13 cellular contexts compared by ENCODE assay signal in genomic region chr16:84982434-84982833, GRCh38. TPM values are rescaled to one million over a fixed set of nuclear protein-coding genes. Genes with fewer than 3 reads are reported as not detected.
DNase-seq lines count a peak whose midpoint lies in the region; ATAC-seq and TF ChIP-seq lines count a peak whose summit lies in the region.
"Had no signal": no experiment of that assay in that cellular context is flagged by ENCODE, and none has a peak within 500 bp of the region (broad histone marks: within the 10 kb centered on the region; RNA-seq: fewer than 3 reads in every experiment).

No MANE protein-coding gene starts in this region.

- H3K9me2 ChIP-seq in Karpas-422 (replicated peaks; ENCODE audit: insufficient read depth, low read length): no peaks in the 10 kb centered on the region

- H3K27me3 ChIP-seq in brain microvascular endothelial cell (replicated peaks): no peaks in the 10 kb centered on the region
- H3K27me3 ChIP-seq in H7 (ENCODE audit: control insufficient read depth, insufficient read depth, low read length): no peaks in the 10 kb centered on the region
- no peaks in the 10 kb centered on the region for H3K27me3 ChIP-seq in Karpas-422 (ENCODE audit: low read length)

- in situ Hi-C loops in brain microvascular endothelial cell (cut with HindIII; ENCODE audit: low pct_ligation_motif_present, low sequenced_read_pairs): no loop called here

- TF ChIP-seq CTCF in brain microvascular endothelial cell (IDR thresholded peaks at IDR 0.05; ENCODE audit: low read depth, low read length, missing control alignments): peak; percentile 5

- H3K4me3 ChIP-seq in brain microvascular endothelial cell (ENCODE audit: low read depth, low read length): no peak overlapping the region
- no peak overlapping the region for H3K4me3 ChIP-seq in H7 (ENCODE audit: insufficient read depth, low read depth, low read length)
- no peak overlapping the region for H3K4me3 ChIP-seq in Karpas-422 (ENCODE audit: low read length)

- H3K9ac ChIP-seq in Karpas-422 (ENCODE audit: low read length): no peak overlapping the region

- DNase-seq in stimulated activated naive CD8-positive, alpha-beta T cell treated with anti-CD3 and anti-CD28 coated beads, Interleukin-15, amount 100 ng/mL, for 72 hours: no peak
- no peak for DNase-seq in stimulated activated naive CD8-positive, alpha-beta T cell treated with anti-CD3 and anti-CD28 coated beads, Interleukin-15, Interleukin-2, amounts not matched to agents 100 U/mL and 50 U/mL, for 24 hours
- DNase-seq in brain microvascular endothelial cell: no peak
- peak; percentile 60 for DNase-seq in medulla oblongata (ENCODE audit: extremely low spot score)
- DNase-seq in H7: no peak
- DNase-seq in Karpas-422: no peak
- DNase-seq: activated CD8-positive, alpha-beta memory T cell treated with anti-CD3 and anti-CD28 coated beads, Interleukin-2, amount 10 ng/mL, durations not matched to agents 7 days and 5 days; foreskin fibroblast; NCI-H345 had no signal

- H3K36me3 ChIP-seq in brain microvascular endothelial cell (replicated peaks): peaks cover 31% of the 10 kb centered on the region
- H3K36me3 ChIP-seq in H7 (replicated peaks; ENCODE audit: control insufficient read depth, insufficient read depth, low read length): peaks cover 14% of the 10 kb centered on the region
- H3K36me3 ChIP-seq in Karpas-422 (ENCODE audit: insufficient read depth, low read length): peaks cover 6% of the 10 kb centered on the region; the same call in 1 of the 2 replicates

- no peaks in the 10 kb centered on the region for H3K9me3 Mint-ChIP-seq in stimulated activated naive CD8-positive, alpha-beta T cell treated with anti-CD3 and anti-CD28 coated beads, Interleukin-15, amount 100 ng/mL, for 72 hours
- H3K9me3 Mint-ChIP-seq: stimulated activated effector memory CD8-positive, alpha-beta T cell treated with anti-CD3 and anti-CD28 coated beads, Interleukin-12 subunit alpha, Interleukin-12 subunit beta, amount 100 ng/mL, for 72 hours had no signal

- no peaks in the 10 kb centered on the region for H3K4me1 ChIP-seq in Karpas-422 (ENCODE audit: low read length)

- no peaks in the 10 kb centered on the region for H3K27me3 Mint-ChIP-seq in stimulated activated naive CD8-positive, alpha-beta T cell treated with anti-CD3 and anti-CD28 coated beads, Interleukin-15, amount 100 ng/mL, for 72 hours
- H3K27me3 Mint-ChIP-seq: activated CD8-positive, alpha-beta memory T cell treated with anti-CD3 and anti-CD28 coated beads, Interleukin-2, amount 10 ng/mL, durations not matched to agents 7 days and 5 days; B cell had no signal

- no peak overlapping the region for H3K4me3 Mint-ChIP-seq in stimulated activated naive CD8-positive, alpha-beta T cell treated with anti-CD3 and anti-CD28 coated beads, Interleukin-15, amount 100 ng/mL, for 72 hours
- H3K4me3 Mint-ChIP-seq: activated CD8-positive, alpha-beta memory T cell treated with anti-CD3 and anti-CD28 coated beads, Interleukin-2, amount 10 ng/mL, durations not matched to agents 7 days and 5 days; B cell; stimulated activated effector memory CD8-positive, alpha-beta T cell treated with anti-CD3 and anti-CD28 coated beads, Interleukin-12 subunit alpha, Interleukin-12 subunit beta, amount 100 ng/mL, for 72 hours had no signal

- H3K4me1 Mint-ChIP-seq in stimulated activated naive CD8-positive, alpha-beta T cell treated with anti-CD3 and anti-CD28 coated beads, Interleukin-15, amount 100 ng/mL, for 72 hours: peaks cover 25% of the 10 kb centered on the region
- H3K4me1 Mint-ChIP-seq: activated CD8-positive, alpha-beta memory T cell treated with anti-CD3 and anti-CD28 coated beads, Interleukin-2, amount 10 ng/mL, durations not matched to agents 7 days and 5 days; B cell had no signal

- H3K79me2 ChIP-seq in Karpas-422 (ENCODE audit: low read length): peaks cover 26% of the 10 kb centered on the region

- peak overlapping the region; percentile 9 to 72 for H3K27ac Mint-ChIP-seq in stimulated activated naive CD8-positive, alpha-beta T cell treated with anti-CD3 and anti-CD28 coated beads, Interleukin-15, amount 100 ng/mL, for 72 hours
- H3K27ac Mint-ChIP-seq: activated CD8-positive, alpha-beta memory T cell treated with anti-CD3 and anti-CD28 coated beads, Interleukin-2, amount 10 ng/mL, durations not matched to agents 7 days and 5 days; stimulated activated effector memory CD8-positive, alpha-beta T cell treated with anti-CD3 and anti-CD28 coated beads, Interleukin-12 subunit alpha, Interleukin-12 subunit beta, amount 100 ng/mL, for 72 hours had no signal

- H4K20me1 ChIP-seq in Karpas-422 (ENCODE audit: insufficient read depth, low read depth, low read length): peaks cover 3% of the 10 kb centered on the region; the same call in 1 of the 2 replicates

- no peak overlapping the region for H2AFZ ChIP-seq in Karpas-422 (ENCODE audit: low read length)

- no peak for ATAC-seq in stimulated activated naive CD8-positive, alpha-beta T cell treated with anti-CD3 and anti-CD28 coated beads, Interleukin-15, amount 100 ng/mL, for 72 hours
- ATAC-seq in stimulated activated naive CD8-positive, alpha-beta T cell treated with anti-CD3 and anti-CD28 coated beads, Interleukin-15, Interleukin-2, amounts not matched to agents 100 U/mL and 50 U/mL, for 24 hours: no peak
- ATAC-seq in GM21526 (IDR thresholded peaks at IDR 0.05; ENCODE audit: low FRiP score, unreplicated experiment) (no peak), HG02870 (IDR thresholded peaks at IDR 0.05; ENCODE audit: unreplicated experiment) (no peak)
- ATAC-seq: activated CD8-positive, alpha-beta memory T cell treated with anti-CD3 and anti-CD28 coated beads, Interleukin-2, amount 10 ng/mL, durations not matched to agents 7 days and 5 days; stimulated activated effector memory CD8-positive, alpha-beta T cell treated with anti-CD3 and anti-CD28 coated beads, Interleukin-12 subunit alpha, Interleukin-12 subunit beta, amount 100 ng/mL, for 72 hours had no signal

- no peak overlapping the region for H3K4me2 ChIP-seq in Karpas-422 (ENCODE audit: low read depth, low read length, poor library complexity, severe bottlenecking)

- no peaks in the 10 kb centered on the region for H3K9me3 ChIP-seq in Karpas-422 (ENCODE audit: low read length)

- H3K27ac ChIP-seq in brain microvascular endothelial cell (no peak overlapping the region), Karpas-422 (ENCODE audit: low read length) (no peak overlapping the region)

RNA-seq across cellular contexts. Expression of gene ZDHHC7, which starts 28.9 kb away (rescaled TPM):
- total RNA-seq in H7 (2014; rRNA removed; shearing (Covaris generic)): 56.9 and 60.7 TPM in 2 replicates
- 22.5 and 27.8 TPM in 2 replicates for total RNA-seq in Karpas-422 (2014; rRNA removed; shearing (Covaris generic); ENCODE audit: low replicate concordance)

RNA-seq across cellular contexts. Expression of gene KIAA0513, which starts 45.2 kb away (rescaled TPM):
- 5.1 and 11.7 TPM in 2 replicates for total RNA-seq in H7 (2014; rRNA removed; shearing (Covaris generic))
- total RNA-seq in Karpas-422 (2014; rRNA removed; shearing (Covaris generic); ENCODE audit: low replicate concordance): 0.97 and 1.6 TPM in 2 replicates
